11 cellular contexts compared by ENCODE assay signal in genomic region chr7:36278767-36279171, GRCh38.
DNase-seq lines count a peak whose midpoint lies in the region; ATAC-seq, FAIRE-seq and TF ChIP-seq lines count a peak whose summit lies in the region.
"Had no signal": no experiment of that assay in that cellular context is flagged by ENCODE, and none has a peak within 500 bp of the region (broad histone marks: within the 10 kb centered on the region; RNA-seq: fewer than 3 reads in every experiment).

No MANE protein-coding gene starts in this region.

- no peaks in the 10 kb centered on the region for H3K27me3 Mint-ChIP-seq in astrocyte (ENCODE audit: low read depth, unreplicated experiment)
- no peaks in the 10 kb centered on the region for H3K27me3 Mint-ChIP-seq in stimulated activated naive CD8-positive, alpha-beta T cell treated with anti-CD3 and anti-CD28 coated beads, Interleukin-15, amount 100 ng/mL, for 72 hours

- peak overlapping the region; percentile 58 for H3K27ac Mint-ChIP-seq in astrocyte (ENCODE audit: unreplicated experiment)
- H3K27ac Mint-ChIP-seq in stimulated activated naive CD8-positive, alpha-beta T cell treated with anti-CD3 and anti-CD28 coated beads, Interleukin-15, amount 100 ng/mL, for 72 hours = no peak overlapping the region

- no peaks in the 10 kb centered on the region for H3K9me3 Mint-ChIP-seq in astrocyte (ENCODE audit: unreplicated experiment)
- no peaks in the 10 kb centered on the region for H3K9me3 Mint-ChIP-seq in stimulated activated naive CD8-positive, alpha-beta T cell treated with anti-CD3 and anti-CD28 coated beads, Interleukin-15, amount 100 ng/mL, for 72 hours

- H3K4me3 Mint-ChIP-seq in astrocyte (ENCODE audit: unreplicated experiment) = no peak overlapping the region
- no peak overlapping the region for H3K4me3 Mint-ChIP-seq in stimulated activated naive CD8-positive, alpha-beta T cell treated with anti-CD3 and anti-CD28 coated beads, Interleukin-15, amount 100 ng/mL, for 72 hours

- WGBS in gastroesophageal sphincter (ENCODE audit: low coverage in 1 of 2), 2 donors = 10 to 21% methylated on average over 2 to 3 of the region's 5 CpGs

- DNase-seq in NCI-H1105 treated with DMSO at 0.1 percent for 48 hours (lab: John Stamatoyannopoulos, UW) = peak; percentile 77
- DNase-seq in astrocyte (ENCODE audit: low read depth) = peak; percentile 74
- no peak for DNase-seq in COR-L47 (lab: John Stamatoyannopoulos, UW)
- DNase-seq in stimulated activated naive CD8-positive, alpha-beta T cell treated with anti-CD3 and anti-CD28 coated beads, Interleukin-15, amount 100 ng/mL, for 72 hours = no peak
- no peak for DNase-seq in GDM1 (lab: John Stamatoyannopoulos, UW)
- DNase-seq: NCI-H2227 treated with DMSO at 0.1 percent for 48 hours, occipital lobe had no signal

- no peaks in the 10 kb centered on the region for H3K27me3 ChIP-seq in astrocyte (ENCODE audit: insufficient read depth, low read length)
- H3K27me3 ChIP-seq in muscle layer of colon (ENCODE audit: control insufficient read depth in 1 of 2, insufficient read depth in 2 of 2, low read length in 2 of 2) = no peaks in the 10 kb centered on the region
- H3K27me3 ChIP-seq in gastroesophageal sphincter = no peaks in the 10 kb centered on the region

- H3K27ac ChIP-seq in C4-2B (peak overlapping the region; percentile 24), astrocyte (ENCODE audit: low read depth, low read length) (no peak overlapping the region), muscle layer of colon (ENCODE audit: low read depth, low read length) (peak overlapping the region; percentile 68), gastroesophageal sphincter (peak overlapping the region in 2 of 4 donors; percentile 78 to 80)

- no peaks in the 10 kb centered on the region for H3K36me3 ChIP-seq in astrocyte (ENCODE audit: insufficient read depth, low read length)
- no peaks in the 10 kb centered on the region for H3K36me3 ChIP-seq in muscle layer of colon (ENCODE audit: insufficient read depth, low read length)
- no peaks in the 10 kb centered on the region for H3K36me3 ChIP-seq in gastroesophageal sphincter

- no peak for TF ChIP-seq EP300 in gastroesophageal sphincter (IDR thresholded peaks at IDR 0.05)

- no peak overlapping the region for H2AFZ ChIP-seq in astrocyte (ENCODE audit: low read depth, low read length)

- no peak for TF ChIP-seq CTCF in C4-2B (conservative IDR thresholded peaks at IDR 0.05)
- TF ChIP-seq CTCF in astrocyte (IDR thresholded peaks at IDR 0.05; ENCODE audit: insufficient read depth, low read depth, low read length) = no peak
- no peak for TF ChIP-seq CTCF in gastroesophageal sphincter (IDR thresholded peaks at IDR 0.05)

- H3K9me3 ChIP-seq in astrocyte (ENCODE audit: insufficient read depth, low read depth, low read length) (no peaks in the 10 kb centered on the region), muscle layer of colon (ENCODE audit: low read length) (no peaks in the 10 kb centered on the region), gastroesophageal sphincter (no peaks in the 10 kb centered on the region)

- H3K79me2 ChIP-seq in astrocyte (ENCODE audit: insufficient read depth, low read length) = no peaks in the 10 kb centered on the region

- no peak overlapping the region for H3K4me3 ChIP-seq in astrocyte (ENCODE audit: insufficient read depth, low read depth, low read length)
- no peak overlapping the region for H3K4me3 ChIP-seq in muscle layer of colon (ENCODE audit: low read depth in 1 of 2, low read length in 2 of 2)
- no peak overlapping the region for H3K4me3 ChIP-seq in gastroesophageal sphincter

- no peak for ATAC-seq in gastroesophageal sphincter
- no peak for ATAC-seq in stimulated activated naive CD8-positive, alpha-beta T cell treated with anti-CD3 and anti-CD28 coated beads, Interleukin-15, amount 100 ng/mL, for 72 hours

- no peak overlapping the region for H3K9ac ChIP-seq in astrocyte (ENCODE audit: low read length)
- H3K9ac ChIP-seq in muscle layer of colon (ENCODE audit: low read length) = no peak overlapping the region

- H3K4me1 ChIP-seq in astrocyte (ENCODE audit: insufficient read depth, low read length) (peaks cover 32% of the 10 kb centered on the region), muscle layer of colon (ENCODE audit: insufficient read depth, low read length) (peaks cover 58% of the 10 kb centered on the region), gastroesophageal sphincter (peaks cover 3 to 81% (median 35%) of the 10 kb centered on the region in 3 donors)

- peaks cover 40% of the 10 kb centered on the region for H3K4me1 Mint-ChIP-seq in astrocyte (ENCODE audit: low read depth, unreplicated experiment)
- H3K4me1 Mint-ChIP-seq in stimulated activated naive CD8-positive, alpha-beta T cell treated with anti-CD3 and anti-CD28 coated beads, Interleukin-15, amount 100 ng/mL, for 72 hours = peaks cover 14% of the 10 kb centered on the region

- no peaks in the 10 kb centered on the region for H4K20me1 ChIP-seq in astrocyte (ENCODE audit: insufficient read depth, low read length)

- H3K36me3 Mint-ChIP-seq in astrocyte (ENCODE audit: low read depth, unreplicated experiment) = no peaks in the 10 kb centered on the region

- no peak for FAIRE-seq in astrocyte (lab: Jason Lieb, UNC)
- FAIRE-seq: endothelial cell of umbilical vein had no signal

- no peak for TF ChIP-seq POLR2A in gastroesophageal sphincter (IDR thresholded peaks at IDR 0.05)

- H3K4me2 ChIP-seq in astrocyte (ENCODE audit: low read length) = peak overlapping the region; percentile 15

Comparison
In these comparisons a context has a peak if more than half of its experiments do, and no peak if none do; other contexts are left out.
1. DNase-seq: peak in NCI-H1105 treated with DMSO at 0.1 percent for 48 hours (single experiment) and astrocyte (single experiment); none in COR-L47 (single experiment), stimulated activated naive CD8-positive, alpha-beta T cell treated with anti-CD3 and anti-CD28 coated beads, Interleukin-15, amount 100 ng/mL, for 72 hours (0 of 2) and GDM1 (single experiment).